27 cellular contexts compared by ENCODE assay signal in genomic region chr20:51509208-51509607, GRCh38. TPM values are rescaled to one million over a fixed set of nuclear protein-coding genes. Genes with fewer than 3 reads are reported as not detected.
DNase-seq lines count a peak whose midpoint lies in the region; ATAC-seq, FAIRE-seq and TF ChIP-seq lines count a peak whose summit lies in the region.
"Had no signal": no experiment of that assay in that cellular context is flagged by ENCODE, and none has a peak within 500 bp of the region (broad histone marks: within the 10 kb centered on the region; RNA-seq: fewer than 3 reads in every experiment).

No MANE protein-coding gene starts in this region.

- peak overlapping the region; percentile 51; the same call in 1 of the 2 replicates for H3K4me2 ChIP-seq in HepG2 (ENCODE audit: low read depth, low read length)

- BruUV-seq in HepG2 (replicated peaks; lab: Mats Ljungman, UMichigan): no TSS peak

- H3K27ac Mint-ChIP-seq in T-helper 17 cell: peak overlapping the region; percentile 91
- H3K27ac Mint-ChIP-seq in central memory CD8-positive, alpha-beta T cell (ENCODE audit: low read depth): peak overlapping the region; percentile 94
- H3K27ac Mint-ChIP-seq: nephron progenitor cell had no signal

- 96% methylated on average over 1 of the region's 1 CpG for whole genome bisulfite sequencing in HepG2 (ENCODE audit: low lambda C conversion rate)
- 67% methylated on average over 1 of the region's 1 CpG for WGBS in right lobe of liver (ENCODE audit: insufficient coverage, low coverage, low lambda C conversion rate, missing lambda C conversion rate)
- 100% methylated on average over 1 of the region's 1 CpG; no CpG with 5 or more reads in 1 of the 2 donors for whole genome bisulfite sequencing in gastroesophageal sphincter (ENCODE audit: low coverage in 1 of 2), 2 donors

- peaks cover 18% of the 10 kb centered on the region for H3K36me3 Mint-ChIP-seq in T-helper 17 cell (ENCODE audit: low read depth)
- peaks cover 48% of the 10 kb centered on the region for H3K36me3 Mint-ChIP-seq in central memory CD8-positive, alpha-beta T cell (ENCODE audit: insufficient read depth)

- H3K4me1 Mint-ChIP-seq in T-helper 17 cell: peaks cover 42% of the 10 kb centered on the region
- peaks cover 68% of the 10 kb centered on the region for H3K4me1 Mint-ChIP-seq in central memory CD8-positive, alpha-beta T cell

- FAIRE-seq in HepG2 (lab: Jason Lieb, UNC): no peak
- FAIRE-seq: pancreas had no signal

- CTCF ChIA-PET in HepG2 (lab: Yijun Ruan, JAX; ENCODE audit: low intra/inter-chr PET ratio, low total read pairs): interaction anchor here (1.2 kb wide), 1 partner anchor 86 kb away, joined by 4 read pairs; no protein-coding TSS in a partner anchor

- peak overlapping the region; percentile 28 for H3K4me3 Mint-ChIP-seq in T-helper 17 cell
- H3K4me3 Mint-ChIP-seq in central memory CD8-positive, alpha-beta T cell: no peak overlapping the region
- H3K4me3 Mint-ChIP-seq: nephron progenitor cell had no signal

- ATAC-seq in HepG2 (no peak), right lobe of liver (no peak), T-helper 17 cell (no peak), gastroesophageal sphincter (no peak)
- no peak for ATAC-seq in central memory CD8-positive, alpha-beta T cell (replicated peaks; ENCODE audit: extremely low read depth, poor library complexity, severe bottlenecking)
- ATAC-seq: foreskin keratinocyte, lower lobe of right lung, pancreas had no signal

- in situ Hi-C loops in HepG2 (cut with HindIII; ENCODE audit: extremely low pct_ligation_motif_present, low pct_unique_long_range_greater_than_20kb): no loop called here

- no peak for DNase-seq in HepG2 (ENCODE audit: low spot score)
- no peak for DNase-seq in right lobe of liver
- no peak for DNase-seq in T-helper 17 cell
- no peak for DNase-seq in central memory CD8-positive, alpha-beta T cell (ENCODE audit: low spot score in 2 of 2)
- no peak for DNase-seq in SKM-1 treated with dmso at 0.1 percent for 144 hours (lab: John Stamatoyannopoulos, UW; ENCODE audit: unreplicated experiment)
- DNase-seq in NCI-H1694 treated with DMSO at 0.1 percent for 48 hours (lab: John Stamatoyannopoulos, UW): no peak
- DNase-seq: activated CD4-positive, alpha-beta T cell treated with anti-CD3 and anti-CD28 coated beads, Interleukin-2, amount 50 U/mL, for 1 hour; activated CD8-positive, alpha-beta memory T cell treated with anti-CD3 and anti-CD28 coated beads, Interleukin-2, amount 50 U/mL, for 4 hours; activated gamma-delta T cell treated with Interleukin-2 at 50 U/mL for 16 hours; amygdala; DMS53; foreskin keratinocyte; Kasumi-1; lower lobe of right lung; MV-4-11; NCI-H1436 treated with DMSO at 0.1 percent for 48 hours; NCI-H446; NCI-H774; nephron progenitor cell; pancreas; retina; stimulated activated CD4-positive, alpha-beta T cell treated with anti-CD3 and anti-CD28 coated beads, Interleukin-4, amount 100 ng/mL, for 1 hour had no signal

- no peak overlapping the region for H2AFZ ChIP-seq in HepG2 (ENCODE audit: low read length)

- H3K4me3 ChIP-seq in HepG2 (replicated peaks in 1 of 3; ENCODE audit: insufficient read depth in 1 of 3, low read depth in 2 of 3, low read length in 3 of 3): no peak overlapping the region
- no peak overlapping the region for H3K4me3 ChIP-seq in right lobe of liver
- H3K4me3 ChIP-seq in gastroesophageal sphincter: no peak overlapping the region
- H3K4me3 ChIP-seq: coronary artery, lower lobe of right lung, pancreas, SJSA1 had no signal

- H3K27me3 ChIP-seq in HepG2 (ENCODE audit: control insufficient read depth in 1 of 2, insufficient read depth in 2 of 2, low read length in 2 of 2): no peaks in the 10 kb centered on the region
- H3K27me3 ChIP-seq in right lobe of liver: no peaks in the 10 kb centered on the region
- H3K27me3 ChIP-seq in gastroesophageal sphincter: no peaks in the 10 kb centered on the region
- H3K27me3 ChIP-seq: pancreas had no signal

- no peaks in the 10 kb centered on the region for H3K27me3 Mint-ChIP-seq in T-helper 17 cell
- no peaks in the 10 kb centered on the region for H3K27me3 Mint-ChIP-seq in central memory CD8-positive, alpha-beta T cell

- H3K36me3 ChIP-seq in HepG2 (replicated peaks in 1 of 2; ENCODE audit: control insufficient read depth in 1 of 2, insufficient read depth in 2 of 2, low read length in 2 of 2) (peaks cover 3 to 11% of the 10 kb centered on the region in 2 experiments; a peak in 4 of 5 replicates), right lobe of liver (no peaks in the 10 kb centered on the region), gastroesophageal sphincter (peaks cover 0 to 16% of the 10 kb centered on the region in 2 donors)
- H3K36me3 ChIP-seq: lower lobe of right lung, pancreas, SJSA1 had no signal

- no peak overlapping the region for H3K9ac ChIP-seq in HepG2 (ENCODE audit: insufficient read depth, low read depth, low read length)

- no peaks in the 10 kb centered on the region for H3K9me3 Mint-ChIP-seq in central memory CD8-positive, alpha-beta T cell
- H3K9me3 Mint-ChIP-seq: nephron progenitor cell had no signal

- no peak for TF ChIP-seq RAD21 in HepG2 (CRISPR knock-in tag; IDR thresholded peaks at IDR 0.05)

- no peaks in the 10 kb centered on the region for H3K79me2 ChIP-seq in HepG2 (ENCODE audit: insufficient read depth, low read length)

- intact Hi-C loops in HepG2 (cut with micrococcal nuclease; ENCODE audit: unreplicated experiment) (loop anchor here (2.0 to 10.0 kb wide), 2 partner anchors 34 to 84 kb away; partner anchors contain the start of gene NFATC2), right lobe of liver (cut with DNase I) (no loop called here)

- no peaks in the 10 kb centered on the region; the same call in 1 of the 2 replicates for H4K20me1 ChIP-seq in HepG2 (ENCODE audit: insufficient read depth, low read length)

- TF ChIP-seq EP300 in HepG2 (IDR thresholded peaks at IDR 0.05; ENCODE audit: low read depth in 2 of 2, low read length in 2 of 2) (no peak), HepG2 (CRISPR knock-in tag; IDR thresholded peaks at IDR 0.05; ENCODE audit: borderline replicate concordance) (no peak), gastroesophageal sphincter (IDR thresholded peaks at IDR 0.05) (no peak)

- TF ChIP-seq POLR2A in HepG2 (IDR thresholded peaks at IDR 0.05; ENCODE audit: insufficient read depth in 1 of 2, low read depth in 2 of 2, low read length in 2 of 2) (no peak), right lobe of liver (IDR thresholded peaks at IDR 0.05) (no peak), gastroesophageal sphincter (IDR thresholded peaks at IDR 0.05) (no peak)

- peaks cover 36% of the 10 kb centered on the region for H3K4me1 ChIP-seq in HepG2 (ENCODE audit: insufficient read depth, low read length)
- H3K4me1 ChIP-seq in right lobe of liver: no peaks in the 10 kb centered on the region
- no peaks in the 10 kb centered on the region for H3K4me1 ChIP-seq in gastroesophageal sphincter
- H3K4me1 ChIP-seq: foreskin keratinocyte, lower lobe of right lung, pancreas, SJSA1 had no signal

- no peaks in the 10 kb centered on the region for H3K9me3 ChIP-seq in HepG2 (ENCODE audit: low read length)
- H3K9me3 ChIP-seq in right lobe of liver: no peaks in the 10 kb centered on the region
- H3K9me3 ChIP-seq in T-helper 17 cell (ENCODE audit: control insufficient read depth, low read length, poor library complexity, severe bottlenecking): no peaks in the 10 kb centered on the region
- H3K9me3 ChIP-seq in gastroesophageal sphincter: no peaks in the 10 kb centered on the region
- H3K9me3 ChIP-seq: lower lobe of right lung, pancreas, SJSA1 had no signal

- no peak for TF ChIP-seq CTCF in HepG2 (CRISPR knock-in tag; IDR thresholded peaks at IDR 0.05)
- TF ChIP-seq CTCF in right lobe of liver (IDR thresholded peaks at IDR 0.05): no peak
- TF ChIP-seq CTCF in gastroesophageal sphincter (IDR thresholded peaks at IDR 0.05): no peak

- no peak overlapping the region for H3K27ac ChIP-seq in HepG2 (ENCODE audit: extremely low read length, insufficient read depth, low read length)
- H3K27ac ChIP-seq in right lobe of liver: no peak overlapping the region
- no peak overlapping the region for H3K27ac ChIP-seq in gastroesophageal sphincter
- H3K27ac ChIP-seq: coronary artery, foreskin keratinocyte, HL-60, lower lobe of right lung, pancreas, SJSA1 had no signal

- POLR2A ChIA-PET in HepG2 (lab: Yijun Ruan, JAX): interaction anchor here (1.3 kb wide), 1 partner anchor 32 kb away, joined by 4 read pairs; no protein-coding TSS in a partner anchor

TF ChIP-seq in HepG2, 621 proteins besides CTCF, POLR2A, EP300 and RAD21 (continues in another document):
- TF ChIP-seq FOXJ3 (CRISPR knock-in tag; IDR thresholded peaks at IDR 0.05; ENCODE audit: borderline replicate concordance) (no peak), ZMYM3 (CRISPR knock-in tag; IDR thresholded peaks at IDR 0.05) (no peak), CEBPB (IDR thresholded peaks at IDR 0.05; ENCODE audit: borderline replicate concordance, low read depth, low read length) (no peak), DR1 (CRISPR knock-in tag; IDR thresholded peaks at IDR 0.05) (no peak), FOXO1 (CRISPR knock-in tag; IDR thresholded peaks at IDR 0.05) (no peak)

RNA-seq across cellular contexts. Expression of gene NFATC2, which starts 33.3 kb away (rescaled TPM):
- total RNA-seq in HepG2 (2016; rRNA removed; fragmentation: Illumina TruSeq; extraction: Trizol) (3.3 and 8.0 TPM in 2 replicates), right lobe of liver (1 to 10 TPM; 3.9 to 7.1 (median 4.7) TPM), T-helper 17 cell (10 to 100 TPM; 51.0 to 58.7 TPM), gastroesophageal sphincter (10 to 100 TPM in 2 of 4 donors, 1 to 10 TPM in 2; 4.4 to 20.2 (median 9.0) TPM)
- total RNA-seq in HepG2 (2016; cell fraction: cytosol; rRNA removed; fragmentation: Illumina TruSeq; extraction: Trizol; ENCODE audit: low read depth): 4.1 and 4.9 TPM in 2 replicates
- total RNA-seq in HepG2 (2016; cell fraction: insoluble cytoplasmic fraction; rRNA removed; fragmentation: Illumina TruSeq; extraction: Trizol): 2.6 and 7.7 TPM in 2 replicates
- total RNA-seq in HepG2 (2016; cell fraction: membrane; rRNA removed; fragmentation: Illumina TruSeq; extraction: Trizol): 4.2 TPM in 2 replicates
- total RNA-seq in HepG2 (2016; cell fraction: nucleus; rRNA removed; fragmentation: Illumina TruSeq; extraction: Trizol): 8.5 and 9.9 TPM in 2 replicates
- 1.9 TPM in 2 replicates for polyA plus RNA-seq in HepG2 (2011; rRNA removed)
- polyA plus RNA-seq in HepG2 (2011; cell fraction: cytosol; rRNA removed): 0.85 and 1.7 TPM in 2 replicates
- 6.8 and 7.7 TPM in 2 replicates for polyA plus RNA-seq in HepG2 (2011; cell fraction: nucleus; rRNA removed)
- polyA plus RNA-seq in HepG2 (2012): 5.7 and 6.1 TPM in 2 replicates
- 0.31 and 0.43 TPM in 2 replicates for polyA plus RNA-seq in HepG2 (2016; cell fraction: cytosol; fragmentation: Illumina TruSeq; extraction: Trizol; ENCODE audit: low read depth)
- 7.2 and 8.9 TPM in 2 replicates for polyA plus RNA-seq in HepG2 (2016; cell fraction: insoluble cytoplasmic fraction; fragmentation: Illumina TruSeq; extraction: Trizol; ENCODE audit: low read depth)
- polyA plus RNA-seq in HepG2 (2016; cell fraction: membrane; fragmentation: Illumina TruSeq; extraction: Trizol; ENCODE audit: low read depth): 1.2 and 1.4 TPM in 2 replicates
- 11.5 and 12.3 TPM in 2 replicates for polyA plus RNA-seq in HepG2 (2016; cell fraction: nucleus; fragmentation: Illumina TruSeq; extraction: Trizol; ENCODE audit: insufficient read depth, low read depth)
- polyA minus RNA-seq in HepG2 (2011; rRNA and poly(A)+ RNA removed; ENCODE audit: low replicate concordance): 3.3 TPM in 1 of 2 replicates, not detected in the other
- polyA minus RNA-seq in HepG2 (2011; cell fraction: cytosol; rRNA and poly(A)+ RNA removed): 4.3 and 5.8 TPM in 2 replicates
- polyA minus RNA-seq in HepG2 (2011; cell fraction: nucleus; rRNA and poly(A)+ RNA removed): 7.7 and 8.2 TPM in 2 replicates
- total RNA-seq: bronchial epithelial cell, SJSA1 had no signal
